12 cellular contexts compared by ENCODE assay signal in genomic region chr2:102112692-102113665, GRCh38. TPM values are rescaled to one million over a fixed set of nuclear protein-coding genes. Genes with fewer than 3 reads are reported as not detected.
DNase-seq lines count a peak whose midpoint lies in the region; ATAC-seq and TF ChIP-seq lines count a peak whose summit lies in the region.
"Had no signal": no experiment of that assay in that cellular context is flagged by ENCODE, and none has a peak within 500 bp of the region (broad histone marks: within the 10 kb centered on the region; RNA-seq: fewer than 3 reads in every experiment).

No MANE protein-coding gene starts in this region.

- H3K4me3 ChIP-seq in fibroblast of mammary gland (ENCODE audit: control insufficient read depth, low read depth, low read length), result no peak overlapping the region
- H3K4me3 ChIP-seq: tibial artery had no signal

- ATAC-seq in GM18867 (IDR thresholded peaks at IDR 0.05; ENCODE audit: unreplicated experiment), result no peak
- no peak for ATAC-seq in GM21367 (IDR thresholded peaks at IDR 0.05; ENCODE audit: unreplicated experiment)

- DNase-seq in EH (ENCODE audit: low read depth) (peak; percentile 84), M059J (ENCODE audit: low read depth) (peak; percentile 88), fibroblast of mammary gland (ENCODE audit: low read depth) (peak; percentile 72), renal cortical epithelial cell (ENCODE audit: low read depth) (peak; percentile 55), HuH-7 (ENCODE audit: low spot score) (no peak)
- DNase-seq: activated CD4-positive, alpha-beta T cell treated with anti-CD3 and anti-CD28 coated beads, Interleukin-2, amount 10 ng/mL, durations not matched to agents 24 days and 14 days; aorta; occipital lobe; stimulated activated CD4-positive, alpha-beta T cell treated with anti-CD3 and anti-CD28 coated beads, Interleukin-15, amount 100 ng/mL, for 24 hours; tibial artery had no signal

- no peak for TF ChIP-seq CTCF in fibroblast of mammary gland (conservative IDR thresholded peaks at IDR 0.05; ENCODE audit: control insufficient read depth, insufficient read depth, low read depth, low read length)

RNA-seq across cellular contexts. Expression of gene IL1R1, which starts 29.6 kb away (rescaled TPM):
- 7.9 and 12.4 TPM in 2 replicates for total RNA-seq in M059J (2014; rRNA removed; shearing (Covaris generic))
- 21.5 and 62.7 TPM in 2 replicates for total RNA-seq in renal cortical epithelial cell
